13 cellular contexts compared by ENCODE assay signal in genomic region chr16:19753815-19754643, GRCh38. TPM values are rescaled to one million over a fixed set of nuclear protein-coding genes. Genes with fewer than 3 reads are reported as not detected.
DNase-seq lines count a peak whose midpoint lies in the region; ATAC-seq and TF ChIP-seq lines count a peak whose summit lies in the region.
"Had no signal": no experiment of that assay in that cellular context is flagged by ENCODE, and none has a peak within 500 bp of the region (broad histone marks: within the 10 kb centered on the region; RNA-seq: fewer than 3 reads in every experiment).

No MANE protein-coding gene starts in this region.

- H3K4me1 ChIP-seq in heart left ventricle, result peaks cover 0 to 74% (median 40%) of the 10 kb centered on the region in 12 donors

- no peaks in the 10 kb centered on the region for H3K27me3 Mint-ChIP-seq in mesothelial cell of epicardium (ENCODE audit: low read depth)
- peaks cover 0 to 4% of the 10 kb centered on the region in 2 donors for H3K27me3 Mint-ChIP-seq in T-cell

- H3K9me3 ChIP-seq in heart left ventricle, result no peaks in the 10 kb centered on the region
- H3K9me3 ChIP-seq: esophagus squamous epithelium, neutrophil had no signal

- no peak for DNase-seq in heart left ventricle
- DNase-seq in Right ventricle myocardium superior, result no peak
- no peak for DNase-seq in epithelial cell of prostate (ENCODE audit: low read depth, low spot score)
- no peak for DNase-seq in mesothelial cell of epicardium (ENCODE audit: low spot score in 2 of 2, unreplicated experiment in 2 of 2)
- no peak for DNase-seq in H7
- no peak for DNase-seq in T-cell
- no peak for DNase-seq in dedifferentiated amniotic fluid mesenchymal stem cell (ENCODE audit: extremely low spot score)
- DNase-seq: ACHN, amygdala, esophagus squamous epithelium, kidney had no signal

- WGBS in heart left ventricle, 4 donors, result 50 to 62% (median 56%) methylated on average over 12 of the region's 12 CpGs

- H3K27ac Mint-ChIP-seq in mesothelial cell of epicardium (peak overlapping the region; percentile 83), T-cell (no peak overlapping the region)

- H3K4me3 ChIP-seq in heart left ventricle (no peak overlapping the region), H7 (ENCODE audit: insufficient read depth, low read depth, low read length) (no peak overlapping the region)
- H3K4me3 ChIP-seq: esophagus squamous epithelium had no signal

- H3K27ac ChIP-seq in heart left ventricle (peak overlapping the region in 11 of 12 donors; percentile 37 to 87 (median 71)), epithelial cell of prostate (peak overlapping the region; percentile 75)
- H3K27ac ChIP-seq: neutrophil had no signal

- no peak overlapping the region for H3K4me3 Mint-ChIP-seq in mesothelial cell of epicardium
- no peak overlapping the region for H3K4me3 Mint-ChIP-seq in T-cell

- intact Hi-C loops in heart left ventricle (cut with DNase I) (loop anchor here in 6 of 10 donors (5.0 to 10.0 kb wide), 6 partner anchors 37 to 131 kb away; partner anchors contain the start of genes IQCK (in 2 of the 6), KNOP1 (in 2 of the 6) and GPRC5B (in 1 of the 6)), Right ventricle myocardium superior (cut with DNase I) (no loop called here)

- TF ChIP-seq CTCF in heart left ventricle (IDR thresholded peaks at IDR 0.05), result no peak
- no peak for TF ChIP-seq CTCF in mesothelial cell of epicardium (IDR thresholded peaks at IDR 0.05; ENCODE audit: unreplicated experiment)

- H3K4me1 Mint-ChIP-seq in mesothelial cell of epicardium (peaks cover 68% of the 10 kb centered on the region), T-cell (no peaks in the 10 kb centered on the region)

- H3K27me3 ChIP-seq in heart left ventricle (no peaks in the 10 kb centered on the region), H7 (ENCODE audit: control insufficient read depth, insufficient read depth, low read length) (no peaks in the 10 kb centered on the region)
- H3K27me3 ChIP-seq: esophagus squamous epithelium had no signal

- no peaks in the 10 kb centered on the region for H3K36me3 ChIP-seq in heart left ventricle
- H3K36me3 ChIP-seq in H7 (replicated peaks; ENCODE audit: control insufficient read depth, insufficient read depth, low read length), result no peaks in the 10 kb centered on the region
- H3K36me3 ChIP-seq: esophagus squamous epithelium, neutrophil had no signal

- H3K36me3 Mint-ChIP-seq in mesothelial cell of epicardium, result no peaks in the 10 kb centered on the region
- no peaks in the 10 kb centered on the region for H3K36me3 Mint-ChIP-seq in T-cell

- no peaks in the 10 kb centered on the region for H3K9me3 Mint-ChIP-seq in mesothelial cell of epicardium
- H3K9me3 Mint-ChIP-seq in T-cell, result no peaks in the 10 kb centered on the region

- POLR2A ChIA-PET in T-cell (lab: Charles Lee), result no interaction called here

- CTCF ChIA-PET in T-cell (lab: Charles Lee), result no interaction called here

- ATAC-seq in heart left ventricle (peak in 3 of 4 donors; percentile 52 to 75 (median 63)), Right ventricle myocardium superior (ENCODE audit: poor library complexity) (no peak), GM18498 (IDR thresholded peaks at IDR 0.05; ENCODE audit: unreplicated experiment) (no peak), T-cell (replicated peaks in 1 of 4) (no peak)

- no peak for TF ChIP-seq POLR2A in heart left ventricle (IDR thresholded peaks at IDR 0.05)

RNA-seq across cellular contexts. Expression of gene IQCK, which starts 36.0 kb away (rescaled TPM):
- total RNA-seq in heart left ventricle, result 10 to 100 TPM in 3 of 9 donors, 1 to 10 TPM in 6; 5.7 to 17.4 (median 9.0) TPM
- polyA plus RNA-seq in heart left ventricle, result 1 to 10 TPM; 5.6 to 9.6 TPM
- total RNA-seq in Right ventricle myocardium superior, result 6.5 TPM
- total RNA-seq in mesothelial cell of epicardium, result 14.7 to 16.0 TPM (median 15.4 TPM) in 3 replicates
- 4.4 and 6.4 TPM in 2 replicates for total RNA-seq in H7 (2014; rRNA removed; shearing (Covaris generic))
- 1 to 10 TPM; 1.6 to 3.3 (median 2.0) TPM for total RNA-seq in T-cell

RNA-seq across cellular contexts. Expression of gene KNOP1, which starts 36.0 kb away (rescaled TPM):
- total RNA-seq in heart left ventricle (10 to 100 TPM in 1 of 9 donors, 1 to 10 TPM in 8; 6.3 to 11.5 (median 7.9) TPM), Right ventricle myocardium superior (6.2 TPM), mesothelial cell of epicardium (46.5 to 48.5 TPM (median 47.4 TPM) in 3 replicates), T-cell (10 to 100 TPM in 4 of 5 donors, 1 to 10 TPM in 1; 8.2 to 20.4 (median 18.6) TPM)
- 10 to 100 TPM in 1 of 2 donors, 1 to 10 TPM in 1; 9.1 to 12.1 TPM for polyA plus RNA-seq in heart left ventricle
- total RNA-seq in H7 (2014; rRNA removed; shearing (Covaris generic)), result 35.5 and 50.6 TPM in 2 replicates

Comparison
In these comparisons a context has a peak if more than half of its experiments do, and no peak if none do; other contexts are left out.
1. ATAC-seq: peak in heart left ventricle (3 of 4); none in Right ventricle myocardium superior (single experiment), GM18498 (single experiment) and T-cell (0 of 4).